ENCODE assay signal across 1 cellular context in genomic region chr14:52002542-52002941, GRCh38.
TF ChIP-seq lines count a peak whose summit lies in the region.

No MANE protein-coding gene starts in this region.

TF ChIP-seq in WTC11, 78 proteins besides CTCF, POLR2A, EP300 and RAD21 (continued from another document):
- TF ChIP-seq ARID4B (CRISPR knock-in tag; IDR thresholded peaks at IDR 0.05; ENCODE audit: borderline replicate concordance), result no peak
- TF ChIP-seq CREB1 (CRISPR knock-in tag; IDR thresholded peaks at IDR 0.05), result no peak
- TF ChIP-seq JAZF1 (CRISPR knock-in tag; IDR thresholded peaks at IDR 0.05), result no peak
- TF ChIP-seq IRF2 (CRISPR knock-in tag; IDR thresholded peaks at IDR 0.05; ENCODE audit: borderline replicate concordance, low read depth), result no peak
- no peak for TF ChIP-seq ATF1 (CRISPR knock-in tag; IDR thresholded peaks at IDR 0.05)
- TF ChIP-seq CREM (CRISPR knock-in tag; IDR thresholded peaks at IDR 0.05), result no peak
- TF ChIP-seq E2F5 (CRISPR knock-in tag; IDR thresholded peaks at IDR 0.05), result no peak
- no peak for TF ChIP-seq ZNF138 (CRISPR knock-in tag; conservative IDR thresholded peaks at IDR 0.05)
